Comparison of ENCODE assay signal across 1 cellular context in genomic region chr12:751192-751827, GRCh38.
TF ChIP-seq lines count a peak whose summit lies in the region.

No MANE protein-coding gene starts in this region.

TF ChIP-seq in K562, 482 proteins besides CTCF, POLR2A, EP300 and RAD21 (continued from another document and continues in another):
- no peak for TF ChIP-seq REST (CRISPR knock-in tag; IDR thresholded peaks at IDR 0.05; ENCODE audit: low read depth)
- TF ChIP-seq PREB (CRISPR knock-in tag; IDR thresholded peaks at IDR 0.05): no peak
- TF ChIP-seq TAF7 (tag; IDR thresholded peaks at IDR 0.05): no peak
- TF ChIP-seq SRSF7 (optimal IDR thresholded peaks at IDR 0.05; ENCODE audit: low read depth, low read length): no peak
- no peak for TF ChIP-seq PBX2 (CRISPR knock-in tag; IDR thresholded peaks at IDR 0.05; ENCODE audit: low read depth)
- TF ChIP-seq PBX2 (tag; conservative IDR thresholded peaks at IDR 0.05; ENCODE audit: low read depth): no peak
- no peak for TF ChIP-seq SMAD2 (IDR thresholded peaks at IDR 0.05; ENCODE audit: low read depth, low read length)
- no peak for TF ChIP-seq ZNF232 (CRISPR knock-in tag; IDR thresholded peaks at IDR 0.05)
- no peak for TF ChIP-seq NFXL1 (CRISPR knock-in tag; IDR thresholded peaks at IDR 0.05)
- no peak for TF ChIP-seq XRCC4 (IDR thresholded peaks at IDR 0.05; ENCODE audit: extremely low read depth, insufficient read depth, insufficient read length)
- TF ChIP-seq ZFP36 (IDR thresholded peaks at IDR 0.05; ENCODE audit: low read depth, low read length, partially characterized antibody): no peak
- no peak for TF ChIP-seq MTA2 (IDR thresholded peaks at IDR 0.05; ENCODE audit: low read depth)
- no peak for TF ChIP-seq CBFA2T2 (conservative IDR thresholded peaks at IDR 0.05)
- TF ChIP-seq HDAC6 (IDR thresholded peaks at IDR 0.05; ENCODE audit: low read depth, low read length): no peak
- no peak for TF ChIP-seq ARID3B (CRISPR knock-in tag; IDR thresholded peaks at IDR 0.05; ENCODE audit: borderline replicate concordance)
- TF ChIP-seq ZBTB5 (IDR thresholded peaks at IDR 0.05): peak; percentile 99
- no peak for TF ChIP-seq ZFP91 (CRISPR knock-in tag; IDR thresholded peaks at IDR 0.05)
- peak; percentile 47; the same call in 1 of the 2 replicates for TF ChIP-seq SMC3 (conservative IDR thresholded peaks at IDR 0.05; ENCODE audit: insufficient read depth, low read depth, low read length)
- TF ChIP-seq ILK (tag; IDR thresholded peaks at IDR 0.05; ENCODE audit: borderline replicate concordance, low read depth): no peak
- TF ChIP-seq MCM2 (IDR thresholded peaks at IDR 0.05; ENCODE audit: low read depth): no peak
- no peak for TF ChIP-seq BRCA1 (IDR thresholded peaks at IDR 0.05)
- TF ChIP-seq BRCA1 (CRISPR knock-in tag; IDR thresholded peaks at IDR 0.05): no peak
- no peak for TF ChIP-seq BCOR (IDR thresholded peaks at IDR 0.05)
- peak; percentile 82 for TF ChIP-seq FOXP1 (CRISPR knock-in tag; IDR thresholded peaks at IDR 0.05)
- no peak for TF ChIP-seq GATAD2A (IDR thresholded peaks at IDR 0.05)
- TF ChIP-seq ZBTB7A (IDR thresholded peaks at IDR 0.05; ENCODE audit: borderline replicate concordance, control insufficient read depth, low read depth, low read length): no peak
- TF ChIP-seq CEBPG (CRISPR knock-in tag; IDR thresholded peaks at IDR 0.05): 0 out of 2 replicates have a peak, but pooled peaks have one; percentile 10
- no peak for TF ChIP-seq CEBPG (tag; conservative IDR thresholded peaks at IDR 0.05 in 1 of 2, IDR thresholded peaks at IDR 0.05 in 1 of 2)
- TF ChIP-seq POU5F1 (IDR thresholded peaks at IDR 0.05; ENCODE audit: borderline replicate concordance, low read depth, low read length, partially characterized antibody): no peak
- TF ChIP-seq CBX1 (IDR thresholded peaks at IDR 0.05; ENCODE audit: low read depth): no peak
- no peak for TF ChIP-seq ZEB2 (IDR thresholded peaks at IDR 0.05)
- TF ChIP-seq ATF4 (CRISPR knock-in tag; IDR thresholded peaks at IDR 0.05): no peak
- no peak for TF ChIP-seq ATF3 (IDR thresholded peaks at IDR 0.05)
- TF ChIP-seq ATF3 (CRISPR knock-in tag; conservative IDR thresholded peaks at IDR 0.05): 0 out of 2 replicates have a peak, but pooled peaks have one; percentile 38
- no peak for TF ChIP-seq HDAC8 (tag; IDR thresholded peaks at IDR 0.05)
- no peak for TF ChIP-seq ZKSCAN8 (CRISPR knock-in tag; IDR thresholded peaks at IDR 0.05)
- no peak for TF ChIP-seq CBX2 (IDR thresholded peaks at IDR 0.05; ENCODE audit: insufficient read depth, low read length, poor library complexity, severe bottlenecking)
- no peak for TF ChIP-seq ZNF324 (CRISPR knock-in tag; IDR thresholded peaks at IDR 0.05)
- TF ChIP-seq USF1 (CRISPR knock-in tag; IDR thresholded peaks at IDR 0.05): no peak
- no peak for TF ChIP-seq RHOXF2B (CRISPR knock-in tag; conservative IDR thresholded peaks at IDR 0.05)
- no peak for TF ChIP-seq SNRNP70 (optimal IDR thresholded peaks at IDR 0.05; ENCODE audit: low read depth, low read length)
- peak; percentile 90 for TF ChIP-seq CTCFL (IDR thresholded peaks at IDR 0.05; ENCODE audit: borderline replicate concordance, insufficient read depth, low read depth, low read length, poor library complexity, severe bottlenecking)
- peak; percentile 93 for TF ChIP-seq FOXM1 (IDR thresholded peaks at IDR 0.05; ENCODE audit: low read depth)
- peak; percentile 42; the same call in 1 of the 2 replicates for TF ChIP-seq FOXM1 (CRISPR knock-in tag; IDR thresholded peaks at IDR 0.05; ENCODE audit: low read depth)
- TF ChIP-seq XRCC3 (IDR thresholded peaks at IDR 0.05): no peak
- no peak for TF ChIP-seq ZBTB34 (CRISPR knock-in tag; IDR thresholded peaks at IDR 0.05)
- no peak for TF ChIP-seq SMARCB1 (IDR thresholded peaks at IDR 0.05; ENCODE audit: insufficient read length, low read depth)
